In genomic region chr20:59835448-59836395, GRCh38 we compare ENCODE assay signal across 9 cellular contexts.
DNase-seq lines count a peak whose midpoint lies in the region; ATAC-seq and TF ChIP-seq lines count a peak whose summit lies in the region.
"Had no signal": no experiment of that assay in that cellular context is flagged by ENCODE, and none has a peak within 500 bp of the region (broad histone marks: within the 10 kb centered on the region; RNA-seq: fewer than 3 reads in every experiment).

No MANE protein-coding gene starts in this region.

- peaks cover 41% of the 10 kb centered on the region for H3K36me3 Mint-ChIP-seq in MCF 10A (ENCODE audit: insufficient read depth, unreplicated experiment)
- no peaks in the 10 kb centered on the region for H3K36me3 Mint-ChIP-seq in CD4-positive, alpha-beta memory T cell
- H3K36me3 Mint-ChIP-seq: CD4-positive, CD25-positive, alpha-beta regulatory T cell had no signal

- peak overlapping the region; percentile 2 to 27 for H3K4me3 ChIP-seq in tibial artery
- H3K4me3 ChIP-seq in CD4-positive, alpha-beta memory T cell (ENCODE audit: low read length in 2 of 2): no peak overlapping the region

- peaks cover 57% of the 10 kb centered on the region for H3K4me1 Mint-ChIP-seq in MCF 10A (ENCODE audit: insufficient read depth, unreplicated experiment)
- H3K4me1 Mint-ChIP-seq in CD4-positive, alpha-beta memory T cell: peaks cover 0 to 4% (median 0%) of the 10 kb centered on the region in 4 donors

- POLR2A ChIA-PET in MCF 10A (lab: Yijun Ruan, JAX): interaction anchor here (0.7 to 8.9 kb wide), 14 partner anchors 9 to 941 kb away, joined by 3 to 146 read pairs (median 6); partner anchors contain the start of genes FAM217B and PPP1R3D
- POLR2A ChIA-PET in CD4-positive, alpha-beta memory T cell (lab: Charles Lee; ENCODE audit: partially characterized antibody): no interaction called here

- TF ChIP-seq CTCF in MCF 10A (IDR thresholded peaks at IDR 0.05; ENCODE audit: unreplicated experiment) (no peak), tibial artery (IDR thresholded peaks at IDR 0.05) (no peak)

- H3K36me3 ChIP-seq in tibial artery: no peaks in the 10 kb centered on the region
- no peaks in the 10 kb centered on the region for H3K36me3 ChIP-seq in CD4-positive, alpha-beta memory T cell (ENCODE audit: insufficient read depth, low read length)

- no peaks in the 10 kb centered on the region for H3K9me3 Mint-ChIP-seq in MCF 10A (ENCODE audit: unreplicated experiment)
- H3K9me3 Mint-ChIP-seq in CD4-positive, alpha-beta memory T cell: no peaks in the 10 kb centered on the region
- H3K9me3 Mint-ChIP-seq: CD4-positive, CD25-positive, alpha-beta regulatory T cell had no signal

- H3K4me3 Mint-ChIP-seq in MCF 10A (ENCODE audit: unreplicated experiment): peak overlapping the region; percentile 78
- H3K4me3 Mint-ChIP-seq in CD4-positive, alpha-beta memory T cell: peak overlapping the region in 1 of 8 donors; percentile 52
- H3K4me3 Mint-ChIP-seq: CD4-positive, CD25-positive, alpha-beta regulatory T cell had no signal

- CTCF ChIA-PET in MCF 10A (lab: Yijun Ruan, JAX): interaction anchor here (0.5 to 31.9 kb wide), 14 partner anchors 10 to 929 kb away, joined by 3 to 929 read pairs (median 4); no protein-coding TSS in a partner anchor
- CTCF ChIA-PET in CD4-positive, alpha-beta memory T cell (lab: Charles Lee; ENCODE audit: partially characterized antibody): no interaction called here

- ATAC-seq in GM21529 (IDR thresholded peaks at IDR 0.05; ENCODE audit: unreplicated experiment): no peak

- peak; percentile 29 for DNase-seq in AG08396 (ENCODE audit: low spot score)
- peak; percentile 77 for DNase-seq in NCI-H146 (lab: John Stamatoyannopoulos, UW)
- peak; percentile 81 for DNase-seq in MCF 10A (ENCODE audit: unreplicated experiment)
- DNase-seq in kidney tubule cell (ENCODE audit: low spot score): peak; percentile 54
- peak in 1 of 2 donors; percentile 66 for DNase-seq in tibial artery
- DNase-seq in CD4-positive, alpha-beta memory T cell: no peak
- no peak for DNase-seq in NCI-H2081 treated with DMSO at 0.1 percent for 48 hours (lab: John Stamatoyannopoulos, UW)
- DNase-seq: CD4-positive, CD25-positive, alpha-beta regulatory T cell had no signal

- H3K27me3 ChIP-seq in tibial artery: peaks cover 0 to 16% of the 10 kb centered on the region in 2 donors
- H3K27me3 ChIP-seq in CD4-positive, alpha-beta memory T cell (ENCODE audit: insufficient read depth, low read length): no peaks in the 10 kb centered on the region

- TSS peak; percentile 53 for BruUV-seq in MCF 10A (replicated peaks; lab: Mats Ljungman, UMichigan)

- H3K27me3 Mint-ChIP-seq in MCF 10A (ENCODE audit: insufficient read depth, unreplicated experiment): no peaks in the 10 kb centered on the region
- H3K27me3 Mint-ChIP-seq in CD4-positive, alpha-beta memory T cell: peaks cover 16 to 29% of the 10 kb centered on the region in 2 donors

- peak overlapping the region; percentile 53 for H3K27ac Mint-ChIP-seq in MCF 10A (ENCODE audit: low read depth, unreplicated experiment)
- no peak overlapping the region for H3K27ac Mint-ChIP-seq in CD4-positive, alpha-beta memory T cell
- H3K27ac Mint-ChIP-seq: CD4-positive, CD25-positive, alpha-beta regulatory T cell had no signal

- no peaks in the 10 kb centered on the region for H3K9me3 ChIP-seq in tibial artery
- H3K9me3 ChIP-seq in CD4-positive, alpha-beta memory T cell (ENCODE audit: control insufficient read depth in 1 of 2, low read length in 2 of 2): no peaks in the 10 kb centered on the region

- no peak overlapping the region for H3K27ac ChIP-seq in tibial artery
- no peak overlapping the region for H3K27ac ChIP-seq in CD4-positive, alpha-beta memory T cell (ENCODE audit: low read depth, low read length)

- H3K4me1 ChIP-seq in tibial artery: peaks cover 0 to 21% (median 15%) of the 10 kb centered on the region in 4 donors
- H3K4me1 ChIP-seq in CD4-positive, alpha-beta memory T cell (ENCODE audit: insufficient read depth, low read length): no peaks in the 10 kb centered on the region

- intact Hi-C loops in MCF 10A (cut with micrococcal nuclease): loop anchor here (5.0 kb wide), 1 partner anchor 107 kb away; the partner anchor contains the start of genes FAM217B and PPP1R3D
- intact Hi-C loops in tibial artery (cut with DNase I; ENCODE audit: low total_unique reads): no loop called here
- intact Hi-C loops in CD4-positive, alpha-beta memory T cell (cut with micrococcal nuclease): no loop called here

Comparison
In these comparisons a context has a peak if more than half of its experiments do, and no peak if none do; other contexts are left out.
1. DNase-seq: peak in AG08396 (single experiment), NCI-H146 (single experiment), MCF 10A (single experiment) and kidney tubule cell (single experiment); none in CD4-positive, alpha-beta memory T cell (0 of 5) and NCI-H2081 treated with DMSO at 0.1 percent for 48 hours (single experiment).
2. H3K4me3 ChIP-seq: peak in tibial artery (2 of 2); none in CD4-positive, alpha-beta memory T cell (0 of 2).